ENCODE assay signal across 10 cellular contexts in the genomic region with DNA sequence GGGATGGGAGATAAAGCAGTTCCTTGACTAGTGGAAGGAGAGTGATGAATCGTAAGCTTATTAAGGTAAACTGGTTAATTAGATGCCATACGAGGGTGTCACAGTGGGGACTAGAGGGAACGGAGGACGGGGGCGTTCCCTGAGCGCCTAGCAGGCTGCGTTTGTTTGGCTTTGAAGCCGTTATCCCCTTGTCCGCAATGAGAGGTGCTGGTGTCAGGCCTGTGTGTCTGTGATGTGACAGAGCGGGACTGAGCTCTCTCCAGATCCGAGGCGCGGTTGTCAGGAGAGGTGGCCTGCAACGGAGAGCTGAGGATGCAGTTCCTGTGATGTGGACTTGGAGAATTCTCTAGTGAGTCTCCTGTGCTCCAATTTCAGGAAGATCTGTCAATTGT.
DNase-seq lines count a peak whose midpoint lies in the region; ATAC-seq lines count a peak whose summit lies in the region.
"Had no signal": no experiment of that assay in that cellular context is flagged by ENCODE, and none has a peak within 500 bp of the region (broad histone marks: within the 10 kb centered on the region; RNA-seq: fewer than 3 reads in every experiment).

No MANE protein-coding gene starts in this region.

- H3K27ac Mint-ChIP-seq in naive thymus-derived CD8-positive, alpha-beta T cell, result no peak overlapping the region

- peaks cover 0 to 10% (median 4%) of the 10 kb centered on the region in 9 donors for H3K9me3 Mint-ChIP-seq in naive thymus-derived CD8-positive, alpha-beta T cell

- no peak overlapping the region for H3K9ac ChIP-seq in HUES48 (ENCODE audit: low read depth, low read length)

- peak overlapping the region; percentile 85 for H3K4me3 ChIP-seq in HUES48 (ENCODE audit: low read depth, low read length)

- in situ Hi-C loops in KBM-7 (cut with MboI; ENCODE audit: low pct_unique_long_range_greater_than_20kb, low sequenced_read_pairs), result no loop called here

- POLR2A ChIA-PET in naive thymus-derived CD8-positive, alpha-beta T cell (lab: Charles Lee), result no interaction called here

- H3K36me3 ChIP-seq in HUES48 (ENCODE audit: control insufficient read depth, insufficient read depth, low read length), result no peaks in the 10 kb centered on the region

- H3K4me3 Mint-ChIP-seq in naive thymus-derived CD8-positive, alpha-beta T cell, result peak overlapping the region in 8 of 10 donors; percentile 1 to 61 (median 32)

- no peaks in the 10 kb centered on the region for H3K9me3 ChIP-seq in HUES48 (ENCODE audit: control insufficient read depth, insufficient read depth, low read length)

- H3K36me3 Mint-ChIP-seq in naive thymus-derived CD8-positive, alpha-beta T cell, result peaks cover 0 to 7% (median 0%) of the 10 kb centered on the region in 3 donors

- no peak overlapping the region for H3K27ac ChIP-seq in HUES48 (ENCODE audit: low read depth, low read length)
- H3K27ac ChIP-seq: epithelial cell of prostate had no signal

- 0 out of 2 replicates have a peak, but pooled peaks cover 4% of the 10 kb centered on the region for H3K4me1 ChIP-seq in HUES48 (ENCODE audit: control insufficient read depth, insufficient read depth, low read length)

- DNase-seq in Ammon's horn (ENCODE audit: low spot score), result peak; percentile 35
- DNase-seq in dermis blood vessel endothelial cell, result peak; percentile 1
- no peak for DNase-seq in naive thymus-derived CD8-positive, alpha-beta T cell
- DNase-seq in foreskin melanocyte, result no peak
- no peak for DNase-seq in KBM-7
- DNase-seq in glomerular visceral epithelial cell (ENCODE audit: extremely low spot score), result no peak

- H3K4me1 Mint-ChIP-seq in naive thymus-derived CD8-positive, alpha-beta T cell, result peaks cover 0 to 8% (median 6%) of the 10 kb centered on the region in 4 donors

- peaks cover 11 to 42% (median 35%) of the 10 kb centered on the region in 5 donors for H3K27me3 Mint-ChIP-seq in naive thymus-derived CD8-positive, alpha-beta T cell

- ATAC-seq in naive thymus-derived CD8-positive, alpha-beta T cell, result no peak
- no peak for ATAC-seq in HG03175 (IDR thresholded peaks at IDR 0.05; ENCODE audit: unreplicated experiment)
- ATAC-seq: activated CD4-positive, CD25-positive, alpha-beta regulatory T cell treated with anti-CD3 and anti-CD28 coated beads, Interleukin-2, amount 50 U/mL, for 24 hours had no signal

- H3K27me3 ChIP-seq in HUES48 (ENCODE audit: control insufficient read depth, insufficient read depth, low read length), result peaks cover 42% of the 10 kb centered on the region

Comparison
In these comparisons a context has a peak if more than half of its experiments do, and no peak if none do; other contexts are left out.
1. DNase-seq: peak in Ammon's horn (single experiment) and dermis blood vessel endothelial cell (single experiment); none in naive thymus-derived CD8-positive, alpha-beta T cell (0 of 10), foreskin melanocyte (single experiment), KBM-7 (single experiment) and glomerular visceral epithelial cell (single experiment).